ENCODE assay signal across 8 cellular contexts in the genomic region with DNA sequence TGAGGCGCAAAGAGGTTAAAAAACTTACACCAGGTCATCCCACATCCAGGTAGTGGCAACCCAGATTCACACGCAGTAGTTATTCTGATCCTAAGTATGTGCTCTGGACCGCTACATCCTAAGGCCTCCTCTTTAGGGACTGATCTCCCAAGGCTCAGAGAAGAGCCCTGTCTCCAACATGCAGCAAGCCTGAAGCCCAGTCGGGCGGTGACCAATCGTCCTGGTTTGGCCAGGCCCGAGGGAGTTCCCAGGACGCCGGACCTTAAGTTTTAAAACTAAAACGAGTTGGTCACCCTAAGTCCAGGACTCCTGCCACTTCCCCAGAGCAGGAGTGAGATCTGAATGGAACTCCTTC. TPM values are rescaled to one million over a fixed set of nuclear protein-coding genes. Genes with fewer than 3 reads are reported as not detected.
DNase-seq lines count a peak whose midpoint lies in the region; ATAC-seq and TF ChIP-seq lines count a peak whose summit lies in the region.

No MANE protein-coding gene starts in this region.

- peak overlapping the region; percentile 98 for H3K4me3 Mint-ChIP-seq in HFFc6

- H3K4me3 ChIP-seq in SJCRH30, result peak overlapping the region; percentile 77
- H3K4me3 ChIP-seq in fibroblast of villous mesenchyme (ENCODE audit: low read depth, low read length), result peak overlapping the region; percentile 86
- peak overlapping the region; percentile 78 to 95 (median 88) for H3K4me3 ChIP-seq in sigmoid colon

- DNase-seq in HFFc6, result peak; percentile 25
- no peak for DNase-seq in SJCRH30
- no peak for DNase-seq in fibroblast of villous mesenchyme (ENCODE audit: low read depth)
- DNase-seq in sigmoid colon, result no peak
- DNase-seq in NCI-H1436 treated with DMSO at 0.1 percent for 48 hours (lab: John Stamatoyannopoulos, UW), result no peak
- no peak for DNase-seq in T1000 (lab: John Stamatoyannopoulos, UW)
- DNase-seq in stimulated activated CD4-positive, alpha-beta T cell treated with anti-CD3 and anti-CD28 coated beads, Interleukin-12 subunit alpha, Interleukin-12 subunit beta, amount 100 ng/mL, for 4 hours, result no peak

- H3K27me3 ChIP-seq in SJCRH30 (no peaks in the 10 kb centered on the region), sigmoid colon (no peaks in the 10 kb centered on the region)

- intact Hi-C loops in sigmoid colon (cut with DNase I), result no loop called here

- H3K4me1 ChIP-seq in SJCRH30 (peaks cover 5% of the 10 kb centered on the region; the same call in 1 of the 2 replicates), sigmoid colon (peaks cover 0 to 32% (median 28%) of the 10 kb centered on the region in 4 donors)

- WGBS in sigmoid colon, 2 donors, result 1% methylated on average over 10 of the region's 10 CpGs

- no peak for TF ChIP-seq CTCF in HFFc6 (IDR thresholded peaks at IDR 0.05)
- no peak for TF ChIP-seq CTCF in fibroblast of villous mesenchyme (IDR thresholded peaks at IDR 0.05; ENCODE audit: insufficient read depth, low read depth, low read length)
- no peak for TF ChIP-seq CTCF in sigmoid colon (IDR thresholded peaks at IDR 0.05)

- H3K36me3 ChIP-seq in SJCRH30, result peaks cover 19% of the 10 kb centered on the region
- peaks cover 0 to 18% (median 4%) of the 10 kb centered on the region in 4 donors for H3K36me3 ChIP-seq in sigmoid colon

- H3K27me3 Mint-ChIP-seq in HFFc6 (ENCODE audit: insufficient read depth), result no peaks in the 10 kb centered on the region

- peaks cover 40% of the 10 kb centered on the region for H3K4me1 Mint-ChIP-seq in HFFc6 (ENCODE audit: low read depth)

- peak overlapping the region; percentile 81 for H3K27ac Mint-ChIP-seq in HFFc6

- TF ChIP-seq POLR2A in sigmoid colon (IDR thresholded peaks at IDR 0.05), result no peak

- H3K9me3 Mint-ChIP-seq in HFFc6, result no peaks in the 10 kb centered on the region

- no peaks in the 10 kb centered on the region; the same call in 1 of the 2 replicates for H3K36me3 Mint-ChIP-seq in HFFc6 (ENCODE audit: low read depth)

- peak; percentile 22 for ATAC-seq in GM18502 (IDR thresholded peaks at IDR 0.05; ENCODE audit: poor library complexity, unreplicated experiment)

- TF ChIP-seq EP300 in sigmoid colon (IDR thresholded peaks at IDR 0.05), result no peak

- peak overlapping the region; percentile 23; the same call in 1 of the 2 replicates for H3K27ac ChIP-seq in SJCRH30
- H3K27ac ChIP-seq in sigmoid colon, result peak overlapping the region; percentile 81 to 88 (median 82)

- H3K9me3 ChIP-seq in SJCRH30 (replicated peaks) (no peaks in the 10 kb centered on the region), sigmoid colon (no peaks in the 10 kb centered on the region)

RNA-seq across cellular contexts. Expression of gene LYAR, which starts 0.4 kb away (rescaled TPM):
- 10 to 100 TPM; 11.9 to 19.3 (median 15.7) TPM for total RNA-seq in HFFc6 (2021; fragmentation: NEBNext Ultra II Directional; extraction: Animal tissue kit (Norgen Biotek cat#: 25700))
- total RNA-seq in SJCRH30 (2014; rRNA removed; shearing (Covaris generic)), result 58.7 and 60.2 TPM in 2 replicates
- total RNA-seq in fibroblast of villous mesenchyme (6.1 and 12.1 TPM in 2 replicates), sigmoid colon (10 to 100 TPM; 11.4 to 18.2 (median 14.8) TPM)
- polyA plus RNA-seq in sigmoid colon, result 10 to 100 TPM in 1 of 3 donors, 1 to 10 TPM in 2; 3.6 to 19.9 (median 9.0) TPM

RNA-seq across cellular contexts. Expression of gene ZBTB49, which starts 0.5 kb away (rescaled TPM):
- total RNA-seq in HFFc6 (2021; fragmentation: NEBNext Ultra II Directional; extraction: Animal tissue kit (Norgen Biotek cat#: 25700)), result 1 to 10 TPM; 2.5 to 3.2 (median 3.0) TPM
- 5.8 and 5.9 TPM in 2 replicates for total RNA-seq in SJCRH30 (2014; rRNA removed; shearing (Covaris generic))
- total RNA-seq in fibroblast of villous mesenchyme (6.4 and 9.9 TPM in 2 replicates), sigmoid colon (1 to 10 TPM; 4.1 to 6.2 (median 4.6) TPM)
- 1 to 10 TPM in 2 of 3 donors, under 1 TPM in 1; 0.69 to 2.8 (median 1.2) TPM for polyA plus RNA-seq in sigmoid colon

RNA-seq across cellular contexts. Expression of gene TMEM128, which starts 41.5 kb away (rescaled TPM):
- 10 to 100 TPM; 19.2 to 22.7 (median 21.7) TPM for total RNA-seq in HFFc6 (2021; fragmentation: NEBNext Ultra II Directional; extraction: Animal tissue kit (Norgen Biotek cat#: 25700))
- total RNA-seq in SJCRH30 (2014; rRNA removed; shearing (Covaris generic)), result 25.0 and 25.5 TPM in 2 replicates
- total RNA-seq in fibroblast of villous mesenchyme (26.7 and 31.5 TPM in 2 replicates), sigmoid colon (10 to 100 TPM; 11.1 to 23.5 (median 22.6) TPM)
- 10 to 100 TPM; 20.8 to 33.0 (median 20.8) TPM for polyA plus RNA-seq in sigmoid colon
